9 cellular contexts compared by ENCODE assay signal in genomic region chr1:230869499-230869898, GRCh38. TPM values are rescaled to one million over a fixed set of nuclear protein-coding genes. Genes with fewer than 3 reads are reported as not detected.
A peak's percentile ranks its signal among the peaks of the same experiment; 100 is the strongest.
DNase-seq lines count a peak whose midpoint lies in the region; ATAC-seq and TF ChIP-seq lines count a peak whose summit lies in the region.
"Had no signal": no experiment of that assay in that cellular context is flagged by ENCODE, and none has a peak within 500 bp of the region (broad histone marks: within the 10 kb centered on the region; RNA-seq: fewer than 3 reads in every experiment).

No MANE protein-coding gene starts in this region.

- intact Hi-C loops in esophagus muscularis mucosa (cut with DNase I) (no loop called here), ovary (cut with DNase I) (loop anchor here in 1 of 4 donors (10.0 kb wide), 1 partner anchor 65 kb away; no protein-coding TSS in a partner anchor), esophagus squamous epithelium (cut with DNase I) (no loop called here)

- H3K36me3 ChIP-seq in SJSA1 (peaks cover 21% of the 10 kb centered on the region), esophagus muscularis mucosa (no peaks in the 10 kb centered on the region), ovary (no peaks in the 10 kb centered on the region), esophagus squamous epithelium (no peaks in the 10 kb centered on the region)

- H3K27me3 ChIP-seq in SJSA1 (replicated peaks) (no peaks in the 10 kb centered on the region), esophagus muscularis mucosa (no peaks in the 10 kb centered on the region), ovary (no peaks in the 10 kb centered on the region), esophagus squamous epithelium (peaks cover 0 to 4% (median 0%) of the 10 kb centered on the region in 4 donors)

- peaks cover 31% of the 10 kb centered on the region for H3K4me1 ChIP-seq in SJSA1 (replicated peaks)
- peaks cover 23 to 60% (median 42%) of the 10 kb centered on the region in 4 donors for H3K4me1 ChIP-seq in esophagus muscularis mucosa
- peaks cover 16% of the 10 kb centered on the region for H3K4me1 ChIP-seq in ovary (ENCODE audit: insufficient read depth)
- peaks cover 2 to 44% (median 15%) of the 10 kb centered on the region in 3 donors for H3K4me1 ChIP-seq in esophagus squamous epithelium

- no peak for TF ChIP-seq POLR2A in esophagus muscularis mucosa (IDR thresholded peaks at IDR 0.05; ENCODE audit: low read depth)
- TF ChIP-seq POLR2A in ovary (IDR thresholded peaks at IDR 0.05), result no peak
- TF ChIP-seq POLR2A in esophagus squamous epithelium (IDR thresholded peaks at IDR 0.05), result no peak

- H3K27ac ChIP-seq in SJSA1 (peak overlapping the region; percentile 90), esophagus muscularis mucosa (replicated peaks in 1 of 4) (peak overlapping the region; percentile 86 to 97 (median 91)), ovary (peak overlapping the region in 1 of 2 donors; percentile 47), esophagus squamous epithelium (peak overlapping the region in 2 of 4 donors; percentile 6 to 88)

- DNase-seq in ELR (ENCODE audit: low read depth) (peak; percentile 40), SJSA1 (ENCODE audit: low read depth in 1 of 2, low spot score in 2 of 2) (peak in 1 of 2 experiments; percentile 71), esophagus muscularis mucosa (ENCODE audit: extremely low spot score) (no peak), ovary (no peak), GM13976 (ENCODE audit: low spot score) (no peak), esophagus squamous epithelium (lab: John Stamatoyannopoulos, UW) (no peak)
- DNase-seq in activated effector memory CD4-positive, alpha-beta T cell treated with anti-CD3 and anti-CD28 coated beads, Interleukin-2, amount 50 U/mL, for 16 hours, result no peak
- DNase-seq: stimulated activated naive CD4-positive, alpha-beta T cell treated with Interleukin-2 at 50 U/mL for 16 hours had no signal

- TF ChIP-seq CTCF in esophagus muscularis mucosa (IDR thresholded peaks at IDR 0.05), result no peak
- TF ChIP-seq CTCF in ovary (IDR thresholded peaks at IDR 0.05), result no peak
- no peak for TF ChIP-seq CTCF in GM13976 (IDR thresholded peaks at IDR 0.05; ENCODE audit: borderline replicate concordance, control extremely low read depth, extremely low read depth, insufficient read depth, missing control alignments)
- TF ChIP-seq CTCF in esophagus squamous epithelium (IDR thresholded peaks at IDR 0.05), result no peak

- H3K4me3 ChIP-seq in SJSA1, result no peak overlapping the region
- peak overlapping the region in 3 of 4 donors; percentile 88 to 100 (median 97) for H3K4me3 ChIP-seq in esophagus muscularis mucosa
- H3K4me3 ChIP-seq in ovary, result peak overlapping the region; percentile 90
- H3K4me3 ChIP-seq in esophagus squamous epithelium, result peak overlapping the region in 1 of 4 donors; percentile 97

- WGBS in esophagus muscularis mucosa, result 51% methylated on average over 4 of the region's 4 CpGs
- WGBS in ovary, 3 donors, result 17 to 31% (median 20%) methylated on average over 4 of the region's 4 CpGs
- WGBS in esophagus squamous epithelium, 2 donors, result 55 to 76% methylated on average over 4 of the region's 4 CpGs

- H3K9me3 ChIP-seq in SJSA1 (replicated peaks), result no peaks in the 10 kb centered on the region
- no peaks in the 10 kb centered on the region for H3K9me3 ChIP-seq in esophagus muscularis mucosa
- no peaks in the 10 kb centered on the region for H3K9me3 ChIP-seq in ovary
- H3K9me3 ChIP-seq in esophagus squamous epithelium, result no peaks in the 10 kb centered on the region

- in situ Hi-C loops in GM13976 (cut with MboI; ENCODE audit: low sequenced_read_pairs, unreplicated experiment), result no loop called here

- no peak for TF ChIP-seq EP300 in esophagus muscularis mucosa (IDR thresholded peaks at IDR 0.05)
- TF ChIP-seq EP300 in ovary (IDR thresholded peaks at IDR 0.05), result no peak

- no peak for ATAC-seq in GM21528 (IDR thresholded peaks at IDR 0.05; ENCODE audit: low FRiP score, unreplicated experiment)

RNA-seq across cellular contexts. Expression of gene C1orf198, which starts 1.2 kb away (rescaled TPM):
- total RNA-seq in SJSA1 (2014; rRNA removed; shearing (Covaris generic)), result 94.1 and 156 TPM in 2 replicates
- total RNA-seq in esophagus muscularis mucosa (100 to 1,000 TPM in 3 of 4 donors, 10 to 100 TPM in 1; 95.6 to 214 (median 140) TPM), ovary (10 to 100 TPM; 36.7 to 60.8 (median 43.4) TPM), esophagus squamous epithelium (10 to 100 TPM; 18.5 to 28.8 (median 21.6) TPM)
- 10 to 100 TPM; 34.0 to 58.3 TPM for polyA plus RNA-seq in ovary
